Comparison of ENCODE assay signal across 14 cellular contexts in genomic region chr12:14138495-14138894, GRCh38.
DNase-seq lines count a peak whose midpoint lies in the region; ATAC-seq, FAIRE-seq and TF ChIP-seq lines count a peak whose summit lies in the region.
"Had no signal": no experiment of that assay in that cellular context is flagged by ENCODE, and none has a peak within 500 bp of the region (broad histone marks: within the 10 kb centered on the region; RNA-seq: fewer than 3 reads in every experiment).

No MANE protein-coding gene starts in this region.

- no peaks in the 10 kb centered on the region for H3K27me3 ChIP-seq in Karpas-422 (ENCODE audit: low read length)
- H3K27me3 ChIP-seq in H1 (replicated peaks in 1 of 4; ENCODE audit: control insufficient read depth in 3 of 4, extremely low read depth in 1 of 4, insufficient read depth in 3 of 4, low read length in 3 of 4): no peaks in the 10 kb centered on the region
- H3K27me3 ChIP-seq in smooth muscle cell (ENCODE audit: low read depth): no peaks in the 10 kb centered on the region
- H3K27me3 ChIP-seq: cardiac muscle cell, vagina had no signal

- H3K9ac ChIP-seq in Karpas-422 (ENCODE audit: low read length) (no peak overlapping the region), H1 (replicated peaks in 1 of 4; ENCODE audit: extremely low read depth in 1 of 4, low read depth in 3 of 4, low read length in 3 of 4) (no peak overlapping the region), smooth muscle cell (ENCODE audit: low read depth) (no peak overlapping the region)

- TF ChIP-seq POLR2A in H1 (IDR thresholded peaks at IDR 0.05; ENCODE audit: control extremely low read depth in 1 of 2, low read depth in 2 of 2, low read length in 2 of 2): no peak

- CTCF ChIA-PET in activated CD4-positive, alpha-beta T cell treated with anti-CD3 and anti-CD28 coated beads for 36 hours (lab: Charles Lee): no interaction called here
- CTCF ChIA-PET in H1 (lab: Charles Lee; ENCODE audit: partially characterized antibody): interaction anchor here (0.6 to 6.6 kb wide), 34 partner anchors 9 to 1137 kb away, joined by 3 to 51 read pairs (median 4); partner anchors contain the start of gene GRIN2B

- no peak overlapping the region for H3K4me3 Mint-ChIP-seq in activated CD4-positive, alpha-beta T cell treated with anti-CD3 and anti-CD28 coated beads for 36 hours
- H3K4me3 Mint-ChIP-seq in activated CD4-positive, alpha-beta T cell treated with anti-CD3 and anti-CD28 coated beads, Interleukin-2, amount 10 ng/mL, durations not matched to agents 24 days and 14 days: no peak overlapping the region
- H3K4me3 Mint-ChIP-seq: T-helper 2 cell treated with Interferon-gamma antibody and Interleukin-4, amounts not matched to agents 5 μg/mL and 100 μg/mL, for 36 hours had no signal

- no peak overlapping the region for H3K14ac ChIP-seq in H1 (ENCODE audit: insufficient read length)

- H3K56ac ChIP-seq in H1 (replicated peaks; ENCODE audit: insufficient read length, low read depth, low read length): no peak overlapping the region

- H2BK5ac ChIP-seq in H1 (ENCODE audit: low read depth, low read length): no peak overlapping the region

- no peak overlapping the region for H2BK20ac ChIP-seq in H1 (ENCODE audit: low read length)

- DNase-seq in activated CD4-positive, alpha-beta T cell treated with anti-CD3 and anti-CD28 coated beads for 36 hours: peak; percentile 5
- DNase-seq in activated CD4-positive, alpha-beta T cell treated with anti-CD3 and anti-CD28 coated beads, Interleukin-2, amount 10 ng/mL, durations not matched to agents 24 days and 14 days: no peak
- DNase-seq in Karpas-422 (peak; percentile 65), H1 (ENCODE audit: low read depth in 1 of 2, low spot score in 2 of 2) (peak in 1 of 2 experiments; percentile 62), smooth muscle cell (lab: John Stamatoyannopoulos, UW; ENCODE audit: unreplicated experiment) (no peak), cerebellar nuclear complex (lab: John Stamatoyannopoulos, UW) (no peak), sciatic nerve (ENCODE audit: low spot score) (no peak)
- DNase-seq: activated naive CD4-positive, alpha-beta T cell; EL; NCI-H2171 treated with DMSO at 0.1 percent for 48 hours had no signal

- H3K4me1 Mint-ChIP-seq in activated CD4-positive, alpha-beta T cell treated with anti-CD3 and anti-CD28 coated beads for 36 hours: no peaks in the 10 kb centered on the region
- no peaks in the 10 kb centered on the region for H3K4me1 Mint-ChIP-seq in activated CD4-positive, alpha-beta T cell treated with anti-CD3 and anti-CD28 coated beads, Interleukin-2, amount 10 ng/mL, durations not matched to agents 24 days and 14 days

- no peak overlapping the region for H4K91ac ChIP-seq in H1 (replicated peaks; ENCODE audit: insufficient read length, low read length)

- no peak overlapping the region for H2BK15ac ChIP-seq in H1 (ENCODE audit: low read length)

- H3K27ac ChIP-seq in Karpas-422 (ENCODE audit: low read length) (no peak overlapping the region), H1 (ENCODE audit: low read depth, low read length) (no peak overlapping the region), smooth muscle cell (ENCODE audit: low read depth) (no peak overlapping the region)
- H3K27ac ChIP-seq: cardiac muscle cell, vagina had no signal

- WGBS in H1 (ENCODE audit: extremely low coverage in 1 of 2, insufficient coverage in 1 of 2, insufficient read length in 1 of 2, insufficient replicate concordance in 2 of 2, low coverage in 1 of 2, low lambda C conversion rate in 2 of 2, missing lambda C conversion rate in 1 of 2), 2 experiments: 76% methylated on average over 6 of the region's 6 CpGs; no CpG with 5 or more reads in 1 of the 2 experiments
- WGBS in smooth muscle cell (ENCODE audit: low lambda C conversion rate): 74% methylated on average over 6 of the region's 6 CpGs

- no peaks in the 10 kb centered on the region for H4K20me1 ChIP-seq in Karpas-422 (ENCODE audit: insufficient read depth, low read depth, low read length)
- no peaks in the 10 kb centered on the region for H4K20me1 ChIP-seq in H1 (replicated peaks in 1 of 2; ENCODE audit: control insufficient read depth in 1 of 2, insufficient read depth in 2 of 2, low read length in 2 of 2)
- H4K20me1 ChIP-seq in smooth muscle cell (ENCODE audit: low read depth): no peaks in the 10 kb centered on the region

- H3F3A ChIP-seq in smooth muscle cell (ENCODE audit: low read depth): no peaks in the 10 kb centered on the region

- H3K23ac ChIP-seq in H1 (ENCODE audit: insufficient read length): no peak overlapping the region

- no peak overlapping the region for H3K4ac ChIP-seq in H1 (replicated peaks; ENCODE audit: insufficient read length, low read depth, low read length)

- H3K36me3 Mint-ChIP-seq in activated CD4-positive, alpha-beta T cell treated with anti-CD3 and anti-CD28 coated beads for 36 hours (ENCODE audit: low read depth): no peaks in the 10 kb centered on the region
- no peaks in the 10 kb centered on the region for H3K36me3 Mint-ChIP-seq in activated CD4-positive, alpha-beta T cell treated with anti-CD3 and anti-CD28 coated beads, Interleukin-2, amount 10 ng/mL, durations not matched to agents 24 days and 14 days (ENCODE audit: low read depth)

- no peak overlapping the region for H3K27ac Mint-ChIP-seq in activated CD4-positive, alpha-beta T cell treated with anti-CD3 and anti-CD28 coated beads for 36 hours
- H3K27ac Mint-ChIP-seq in activated CD4-positive, alpha-beta T cell treated with anti-CD3 and anti-CD28 coated beads, Interleukin-2, amount 10 ng/mL, durations not matched to agents 24 days and 14 days: no peak overlapping the region
- H3K27ac Mint-ChIP-seq: T-helper 2 cell treated with Interferon-gamma antibody and Interleukin-4, amounts not matched to agents 5 μg/mL and 100 μg/mL, for 36 hours had no signal

- H2BK120ac ChIP-seq in H1 (replicated peaks; ENCODE audit: low read depth, low read length): no peak overlapping the region

- H2AFZ ChIP-seq in Karpas-422 (ENCODE audit: low read length) (no peak overlapping the region; the same call in 1 of the 2 replicates), H1 (ENCODE audit: low read length) (no peak overlapping the region), smooth muscle cell (ENCODE audit: low read depth) (no peak overlapping the region)

- H3K4me1 ChIP-seq in Karpas-422 (ENCODE audit: low read length) (peaks cover 8% of the 10 kb centered on the region), H1 (replicated peaks in 1 of 4; ENCODE audit: control insufficient read depth in 3 of 4, insufficient read depth in 4 of 4, low read length in 3 of 4) (no peaks in the 10 kb centered on the region), smooth muscle cell (ENCODE audit: low read depth) (no peaks in the 10 kb centered on the region)
- H3K4me1 ChIP-seq: vagina had no signal

- POLR2A ChIA-PET in activated CD4-positive, alpha-beta T cell treated with anti-CD3 and anti-CD28 coated beads for 36 hours (lab: Charles Lee): interaction anchor here (0.7 kb wide), 1 partner anchor 1138 kb away, joined by 3 read pairs; no protein-coding TSS in a partner anchor
- POLR2A ChIA-PET in H1 (lab: Charles Lee; ENCODE audit: partially characterized antibody): no interaction called here

- H2BK12ac ChIP-seq in H1 (ENCODE audit: low read depth, low read length): no peak overlapping the region

- no peak overlapping the region for H4K8ac ChIP-seq in H1 (ENCODE audit: extremely low read depth, insufficient read depth, low read length)

- no peak overlapping the region for H2AK5ac ChIP-seq in H1 (ENCODE audit: low read depth, low read length)

- H3K4me2 ChIP-seq in Karpas-422 (ENCODE audit: low read depth, low read length, poor library complexity, severe bottlenecking) (no peak overlapping the region), H1 (ENCODE audit: insufficient read depth in 1 of 2, low read depth in 2 of 2, low read length in 2 of 2) (no peak overlapping the region), smooth muscle cell (no peak overlapping the region)

- TF ChIP-seq CTCF in H1 (IDR thresholded peaks at IDR 0.05; ENCODE audit: control extremely low read depth in 1 of 3, insufficient read depth in 1 of 3, low read depth in 1 of 3, low read length in 3 of 3) (peak; percentile 73 to 84 (median 77)), smooth muscle cell (IDR thresholded peaks at IDR 0.05; ENCODE audit: borderline replicate concordance, insufficient read depth, poor library complexity, severe bottlenecking) (peak; percentile 28)

- intact Hi-C loops in activated CD4-positive, alpha-beta T cell treated with anti-CD3 and anti-CD28 coated beads for 36 hours (cut with DNase I, micrococcal nuclease): no loop called here
- intact Hi-C loops in activated CD4-positive, alpha-beta T cell treated with anti-CD3 and anti-CD28 coated beads, Interleukin-2, amount 10 ng/mL, durations not matched to agents 24 days and 14 days (cut with micrococcal nuclease): no loop called here
- intact Hi-C loops in sciatic nerve (cut with DNase I): no loop called here

- no peak overlapping the region for H3K18ac ChIP-seq in H1 (ENCODE audit: extremely low read depth, low read length)

- TF ChIP-seq RAD21 in H1 (IDR thresholded peaks at IDR 0.05 in 1 of 2, conservative IDR thresholded peaks at IDR 0.05 in 1 of 2; ENCODE audit: low read depth in 2 of 2, low read length in 2 of 2): peak; percentile 63 to 72

- no peaks in the 10 kb centered on the region for H3K79me1 ChIP-seq in H1 (ENCODE audit: low read depth, low read length)

- H3K27me3 Mint-ChIP-seq in activated CD4-positive, alpha-beta T cell treated with anti-CD3 and anti-CD28 coated beads for 36 hours: peaks cover 1% of the 10 kb centered on the region
- peaks cover 6% of the 10 kb centered on the region for H3K27me3 Mint-ChIP-seq in activated CD4-positive, alpha-beta T cell treated with anti-CD3 and anti-CD28 coated beads, Interleukin-2, amount 10 ng/mL, durations not matched to agents 24 days and 14 days

- H3K4me3 ChIP-seq in Karpas-422 (ENCODE audit: low read length) (no peak overlapping the region), H1 (ENCODE audit: extremely low read depth in 1 of 4, insufficient read depth in 2 of 4, low read depth in 3 of 4, low read length in 4 of 4) (no peak overlapping the region), smooth muscle cell (no peak overlapping the region)
- H3K4me3 ChIP-seq: cardiac muscle cell, vagina had no signal

- H3K23me2 ChIP-seq in H1 (ENCODE audit: low read depth, low read length): no peaks in the 10 kb centered on the region

- H3K9me2 ChIP-seq in Karpas-422 (replicated peaks; ENCODE audit: insufficient read depth, low read length): no peaks in the 10 kb centered on the region

- no peak overlapping the region for H4K5ac ChIP-seq in H1 (ENCODE audit: insufficient read length, low read depth, low read length)

- H3K36me3 ChIP-seq in Karpas-422 (ENCODE audit: insufficient read depth, low read length) (no peaks in the 10 kb centered on the region), H1 (ENCODE audit: control insufficient read depth in 2 of 4, insufficient read depth in 4 of 4, low read length in 3 of 4) (no peaks in the 10 kb centered on the region), smooth muscle cell (ENCODE audit: low read depth) (no peaks in the 10 kb centered on the region)
- H3K36me3 ChIP-seq: cardiac muscle cell, vagina had no signal

- H3K9me3 Mint-ChIP-seq in activated CD4-positive, alpha-beta T cell treated with anti-CD3 and anti-CD28 coated beads for 36 hours (ENCODE audit: low read depth): no peaks in the 10 kb centered on the region
- no peaks in the 10 kb centered on the region for H3K9me3 Mint-ChIP-seq in activated CD4-positive, alpha-beta T cell treated with anti-CD3 and anti-CD28 coated beads, Interleukin-2, amount 10 ng/mL, durations not matched to agents 24 days and 14 days
- H3K9me3 Mint-ChIP-seq: T-helper 2 cell treated with Interferon-gamma antibody and Interleukin-4, amounts not matched to agents 5 μg/mL and 100 μg/mL, for 36 hours had no signal

- TF ChIP-seq EP300 in H1 (IDR thresholded peaks at IDR 0.05; ENCODE audit: borderline replicate concordance in 1 of 2, low read depth in 2 of 2, low read length in 2 of 2): no peak

- no peak for FAIRE-seq in H1 (lab: Jason Lieb, UNC)

- no peaks in the 10 kb centered on the region for H3K9me3 ChIP-seq in Karpas-422 (ENCODE audit: low read length)
- H3K9me3 ChIP-seq in H1 (ENCODE audit: insufficient read depth in 2 of 2, low read depth in 1 of 2, low read length in 1 of 2): no peaks in the 10 kb centered on the region
- H3K9me3 ChIP-seq in smooth muscle cell (replicated peaks; ENCODE audit: low read depth): no peaks in the 10 kb centered on the region
- H3K9me3 ChIP-seq: vagina had no signal

- no peaks in the 10 kb centered on the region for H3K79me2 ChIP-seq in Karpas-422 (ENCODE audit: low read length)
- H3K79me2 ChIP-seq in H1 (ENCODE audit: control insufficient read depth in 1 of 2, insufficient read depth in 2 of 2, low read length in 2 of 2): no peaks in the 10 kb centered on the region
- H3K79me2 ChIP-seq in smooth muscle cell (ENCODE audit: low read depth): no peaks in the 10 kb centered on the region

- ATAC-seq in activated CD4-positive, alpha-beta T cell treated with anti-CD3 and anti-CD28 coated beads for 36 hours: no peak
- no peak for ATAC-seq in sciatic nerve
- no peak for ATAC-seq in HG03520 (IDR thresholded peaks at IDR 0.05; ENCODE audit: unreplicated experiment)

Comparison
In these comparisons a context has a peak if more than half of its experiments do, and no peak if none do; other contexts are left out.
1. DNase-seq: peak in activated CD4-positive, alpha-beta T cell treated with anti-CD3 and anti-CD28 coated beads for 36 hours (single experiment) and Karpas-422 (single experiment); none in activated CD4-positive, alpha-beta T cell treated with anti-CD3 and anti-CD28 coated beads, Interleukin-2, amount 10 ng/mL, durations not matched to agents 24 days and 14 days (single experiment), smooth muscle cell (single experiment), cerebellar nuclear complex (0 of 2) and sciatic nerve (single experiment).